In genomic region chr19:34991542-34992333, GRCh38 we compare ENCODE assay signal across 18 cellular contexts. TPM values are rescaled to one million over a fixed set of nuclear protein-coding genes. Genes with fewer than 3 reads are reported as not detected.
"Had no signal": no experiment of that assay in that cellular context is flagged by ENCODE, and none has a peak within 500 bp of the region (broad histone marks: within the 10 kb centered on the region; RNA-seq: fewer than 3 reads in every experiment).

No MANE protein-coding gene starts in this region.

- H3K4me1 ChIP-seq: neural progenitor cell had no signal

- H2AFZ ChIP-seq: neural progenitor cell had no signal

- FAIRE-seq: urothelium cell line had no signal

- H3K27me3 ChIP-seq: neural progenitor cell, ovary, thyroid gland had no signal

- H3K9ac ChIP-seq: neural progenitor cell had no signal

- H3K4me3 Mint-ChIP-seq: dendritic cell treated with granulocyte-macrophage colony-stimulating factor and Interleukin-4, amounts not matched to agents 40 ng/mL and 50 ng/mL, for 4 days; mesothelial cell of epicardium; neural progenitor cell had no signal

- H3K9me3 ChIP-seq: ovary, thyroid gland had no signal

- ATAC-seq: sciatic nerve had no signal

- H3K4me2 ChIP-seq: neural progenitor cell had no signal

- H3K27me3 Mint-ChIP-seq: effector memory CD8-positive, alpha-beta T cell had no signal

- H3K36me3 ChIP-seq: neural progenitor cell, ovary, thyroid gland had no signal

- H3K4me3 ChIP-seq: lung, neural progenitor cell, ovary, thyroid gland had no signal

- H3K36me3 Mint-ChIP-seq: immature natural killer cell, mesothelial cell of epicardium, neural progenitor cell had no signal

- H3K9me3 Mint-ChIP-seq: dendritic cell treated with granulocyte-macrophage colony-stimulating factor and Interleukin-4, amounts not matched to agents 40 ng/mL and 50 ng/mL, for 4 days; effector memory CD8-positive, alpha-beta T cell; mesothelial cell of epicardium had no signal

- DNase-seq: activated CD4-positive, CD25-positive, alpha-beta regulatory T cell treated with anti-CD3 and anti-CD28 coated beads, Interleukin-2, amount 50 U/mL, for 72 hours; activated effector memory CD4-positive, alpha-beta T cell treated with Interleukin-2 at 50 U/mL for 16 hours; effector memory CD8-positive, alpha-beta T cell; foreskin melanocyte; immature natural killer cell; ovary; T-helper 9 cell; thyroid gland had no signal

- H3K4me1 Mint-ChIP-seq: mesothelial cell of epicardium, neural progenitor cell had no signal

- H3K27ac ChIP-seq: epithelial cell of prostate, neural progenitor cell, ovary, thyroid gland had no signal

- H3K27ac Mint-ChIP-seq: dendritic cell treated with granulocyte-macrophage colony-stimulating factor and Interleukin-4, amounts not matched to agents 40 ng/mL and 50 ng/mL, for 4 days; effector memory CD8-positive, alpha-beta T cell; immature natural killer cell; mesothelial cell of epicardium; neural progenitor cell had no signal

RNA-seq across cellular contexts. Expression of gene HPN, which starts 49.8 kb away (rescaled TPM):
- total RNA-seq: myocyte had no signal
- polyA plus RNA-seq: aorta, fibroblast of lung, immature natural killer cell had no signal
